10 cellular contexts compared by ENCODE assay signal in genomic region chr2:205683991-205684390, GRCh38. TPM values are rescaled to one million over a fixed set of nuclear protein-coding genes. Genes with fewer than 3 reads are reported as not detected.
DNase-seq lines count a peak whose midpoint lies in the region; ATAC-seq and TF ChIP-seq lines count a peak whose summit lies in the region.
"Had no signal": no experiment of that assay in that cellular context is flagged by ENCODE, and none has a peak within 500 bp of the region (broad histone marks: within the 10 kb centered on the region; RNA-seq: fewer than 3 reads in every experiment).

No MANE protein-coding gene starts in this region.

- DNase-seq in AG04449 (ENCODE audit: low read depth, low spot score) (no peak), epithelial cell of esophagus (ENCODE audit: low read depth) (no peak), neural crest cell (ENCODE audit: low read depth, low spot score) (no peak), NCI-H2081 treated with DMSO at 0.1 percent for 48 hours (lab: John Stamatoyannopoulos, UW) (no peak)
- DNase-seq in NK-92 treated with Interleukin-12 subunit alpha and Interleukin-12 subunit beta, amount 100 ng/mL, for 24 hours (lab: John Stamatoyannopoulos, UW) = no peak
- DNase-seq: activated naive CD4-positive, alpha-beta T cell had no signal

- H4K20me1 ChIP-seq in OCI-LY1 (ENCODE audit: insufficient read depth, low read length) = no peaks in the 10 kb centered on the region

- no peaks in the 10 kb centered on the region for H3K9me3 Mint-ChIP-seq in neural crest cell

- H3K27ac Mint-ChIP-seq in neural crest cell (ENCODE audit: unreplicated experiment) = peak overlapping the region; percentile 60

- peak overlapping the region; percentile 96 for H3K4me3 Mint-ChIP-seq in neural crest cell

- ATAC-seq in GM18868 (IDR thresholded peaks at IDR 0.05; ENCODE audit: unreplicated experiment) (no peak), GM21528 (IDR thresholded peaks at IDR 0.05; ENCODE audit: low FRiP score, unreplicated experiment) (no peak)

- POLR2A ChIA-PET in AG04449 (lab: Yijun Ruan, JAX) = interaction anchor here (1.4 to 4.9 kb wide), 6 partner anchors 11 to 74 kb away, joined by 3 to 46 read pairs (median 28); no protein-coding TSS in a partner anchor

- H2AFZ ChIP-seq in OCI-LY1 (ENCODE audit: low read length) = no peak overlapping the region

- CTCF ChIA-PET in AG04449 (lab: Yijun Ruan, JAX) = interaction anchor here (0.6 to 3.5 kb wide), 7 partner anchors 29 to 1423 kb away, joined by 3 to 14 read pairs (median 9); no protein-coding TSS in a partner anchor

- H3K27me3 Mint-ChIP-seq in neural crest cell (ENCODE audit: low read depth) = peaks cover 52% of the 10 kb centered on the region

- TF ChIP-seq CTCF in AG04449 (IDR thresholded peaks at IDR 0.05; ENCODE audit: insufficient read depth, low read length, missing control alignments) (no peak), OCI-LY1 (IDR thresholded peaks at IDR 0.05; ENCODE audit: low read length) (no peak), epithelial cell of esophagus (IDR thresholded peaks at IDR 0.05; ENCODE audit: insufficient read depth, low read depth, low read length, missing control alignments) (no peak), neural crest cell (conservative IDR thresholded peaks at IDR 0.05) (no peak)

- H3K27ac ChIP-seq in OCI-LY1 (ENCODE audit: low read depth, low read length, poor library complexity, severe bottlenecking) = no peak overlapping the region
- H3K27ac ChIP-seq: neutrophil had no signal

- peaks cover 33% of the 10 kb centered on the region for H3K4me1 ChIP-seq in OCI-LY1 (ENCODE audit: insufficient read depth, low read length, severe bottlenecking)

- H3K4me3 ChIP-seq in AG04449 (ENCODE audit: low read depth, low read length) = peak overlapping the region; percentile 85
- peak overlapping the region; percentile 72 for H3K4me3 ChIP-seq in OCI-LY1 (ENCODE audit: low read depth, low read length, poor library complexity, severe bottlenecking)
- H3K4me3 ChIP-seq in epithelial cell of esophagus (ENCODE audit: low read length) = peak overlapping the region; percentile 61

- H3K9me3 ChIP-seq in OCI-LY1 (ENCODE audit: low read length) = no peaks in the 10 kb centered on the region
- H3K9me3 ChIP-seq: neutrophil had no signal

- H3K9ac ChIP-seq in OCI-LY1 (ENCODE audit: low read length) = peak overlapping the region; percentile 63; the same call in 1 of the 2 replicates

- H3F3A ChIP-seq in OCI-LY1 (ENCODE audit: insufficient read depth, low read length) = no peaks in the 10 kb centered on the region

- H3K36me3 ChIP-seq in OCI-LY1 (ENCODE audit: insufficient read depth, low read length) = no peaks in the 10 kb centered on the region
- H3K36me3 ChIP-seq: neutrophil had no signal

- no peaks in the 10 kb centered on the region for H3K36me3 Mint-ChIP-seq in neural crest cell (ENCODE audit: low read depth)

- H3K4me2 ChIP-seq in OCI-LY1 (ENCODE audit: low read length) = peak overlapping the region; percentile 70

- no peaks in the 10 kb centered on the region for H3K9me2 ChIP-seq in OCI-LY1 (ENCODE audit: low read depth, low read length)

- no peaks in the 10 kb centered on the region for H3K27me3 ChIP-seq in OCI-LY1 (ENCODE audit: insufficient read depth, low read length)

- H3K79me2 ChIP-seq in OCI-LY1 (ENCODE audit: insufficient read depth, low read length) = no peaks in the 10 kb centered on the region

- H3K4me1 Mint-ChIP-seq in neural crest cell = peaks cover 74% of the 10 kb centered on the region

RNA-seq across cellular contexts. Expression of gene NRP2, which starts 1.7 kb away (rescaled TPM):
- 90.3 and 93.5 TPM in 2 replicates for total RNA-seq in neural crest cell
